Comparison of ENCODE assay signal across 32 cellular contexts in the genomic region with DNA sequence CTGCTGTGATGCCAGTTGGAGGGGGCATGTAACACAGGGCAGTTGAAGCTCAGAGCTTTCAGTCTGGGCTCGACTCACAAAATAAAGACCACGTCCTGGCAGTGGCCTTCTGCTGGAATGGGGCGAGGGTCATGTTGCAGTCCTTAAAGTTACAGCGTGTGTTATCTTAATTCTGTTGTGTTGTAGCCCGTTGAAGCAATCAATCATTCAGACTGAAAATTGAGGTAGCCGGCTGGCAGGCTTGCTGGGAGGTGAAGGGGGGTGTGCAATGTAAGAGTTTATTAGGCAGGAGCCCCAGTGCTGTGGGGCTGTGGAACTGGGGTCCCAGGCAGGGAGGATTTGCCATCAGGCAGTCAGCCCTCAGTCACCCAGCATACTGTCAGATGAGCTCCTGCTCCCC.
"Had no signal": no experiment of that assay in that cellular context is flagged by ENCODE, and none has a peak within 500 bp of the region (broad histone marks: within the 10 kb centered on the region; RNA-seq: fewer than 3 reads in every experiment).

No MANE protein-coding gene starts in this region.

- H3K9me3 Mint-ChIP-seq: activated B cell treated with CpG ODN at 0.5 μM for 24 hours; activated CD8-positive, alpha-beta T cell treated with anti-CD3 and anti-CD28 coated beads for 36 hours; activated naive CD4-positive, alpha-beta T cell treated with anti-CD3 and anti-CD28 coated beads, Interleukin-2, amount 10 ng/mL, durations not matched to agents 7 days and 5 days; activated T-cell treated with anti-CD3 and anti-CD28 coated beads, Interleukin-2, amount 50 U/mL, for 4 hours; activated T-helper 17 cell treated with anti-CD3 and anti-CD28 coated beads, Interleukin-2, amount 50 U/mL, for 72 hours; central memory CD8-positive, alpha-beta T cell; dendritic cell treated with granulocyte-macrophage colony-stimulating factor and Interleukin-4, amounts not matched to agents 40 ng/mL and 50 ng/mL, for 4 days; endodermal cell; T-helper 2 cell treated with Interferon-gamma antibody and Interleukin-4, amounts not matched to agents 5 μg/mL and 100 μg/mL, for 36 hours had no signal

- H3K27ac ChIP-seq: brain microvascular endothelial cell, coronary artery, dorsolateral prefrontal cortex had no signal

- H3K27me3 ChIP-seq: brain microvascular endothelial cell, dorsolateral prefrontal cortex had no signal

- H3K27ac Mint-ChIP-seq: activated B cell treated with CpG ODN at 0.5 μM for 24 hours; activated CD8-positive, alpha-beta T cell treated with anti-CD3 and anti-CD28 coated beads for 36 hours; activated naive CD4-positive, alpha-beta T cell treated with anti-CD3 and anti-CD28 coated beads, Interleukin-2, amount 10 ng/mL, durations not matched to agents 7 days and 5 days; activated naive CD8-positive, alpha-beta T cell; endodermal cell; T-helper 2 cell treated with Interferon-gamma antibody and Interleukin-4, amounts not matched to agents 5 μg/mL and 100 μg/mL, for 36 hours had no signal

- DNase-seq: activated B cell treated with CpG ODN at 0.5 μM for 24 hours; activated CD4-positive, alpha-beta T cell treated with anti-CD3 and anti-CD28 coated beads for 48 hours; activated CD4-positive, alpha-beta T cell treated with anti-CD3 and anti-CD28 coated beads, Interleukin-2, amount 50 U/mL, for 1 hour; activated CD4-positive, alpha-beta T cell treated with anti-CD3 and anti-CD28 coated beads, Interleukin-2, amount 50 U/mL, for 48 hours; activated CD8-positive, alpha-beta memory T cell treated with anti-CD3 and anti-CD28 coated beads for 24 hours; activated CD8-positive, alpha-beta T cell treated with anti-CD3 and anti-CD28 coated beads for 36 hours; activated gamma-delta T cell; activated naive CD4-positive, alpha-beta T cell; activated naive CD4-positive, alpha-beta T cell treated with anti-CD3 and anti-CD28 coated beads, Interleukin-2, amount 10 ng/mL, durations not matched to agents 7 days and 5 days; activated T-cell treated with anti-CD3 and anti-CD28 coated beads, Interleukin-2, amount 50 U/mL, for 4 hours; amniotic stem cell; anterior cingulate cortex; brain microvascular endothelial cell; dorsolateral prefrontal cortex; effector memory CD4-positive, alpha-beta T cell; endodermal cell; foreskin fibroblast; T-helper 1 cell; T-helper 17 cell; T1000; WERI-Rb-1 had no signal

- H3K4me3 ChIP-seq: coronary artery, dorsolateral prefrontal cortex had no signal

- FAIRE-seq: astrocyte, bronchial epithelial cell, frontal cortex had no signal

- ATAC-seq: activated CD4-positive, CD25-positive, alpha-beta regulatory T cell treated with anti-CD3 and anti-CD28 coated beads, Interleukin-2, amount 50 U/mL, for 24 hours; activated CD8-positive, alpha-beta T cell treated with anti-CD3 and anti-CD28 coated beads for 36 hours; activated T-cell treated with anti-CD3 and anti-CD28 coated beads, Interleukin-2, amount 50 U/mL, for 4 hours; activated T-helper 17 cell treated with anti-CD3 and anti-CD28 coated beads, Interleukin-2, amount 50 U/mL, for 72 hours; esophagus mucosa; T-helper 17 cell had no signal

- H3K36me3 ChIP-seq: WERI-Rb-1 had no signal
